In genomic region chr13:33968520-33969507, GRCh38 we compare ENCODE assay signal across 1 cellular context.
TF ChIP-seq lines count a peak whose summit lies in the region.

No MANE protein-coding gene starts in this region.

TF ChIP-seq in HepG2, 621 proteins besides CTCF, POLR2A, EP300 and RAD21 (continued from another document and continues in another):
- TF ChIP-seq KLF16 (CRISPR knock-in tag; IDR thresholded peaks at IDR 0.05), result peak in 1 of 2 experiments; percentile 63; a peak in 2 of 4 replicates
- TF ChIP-seq MXD1 (CRISPR knock-in tag; IDR thresholded peaks at IDR 0.05), result no peak
- TF ChIP-seq ZNF737 (CRISPR knock-in tag; IDR thresholded peaks at IDR 0.05; ENCODE audit: borderline replicate concordance), result no peak
- no peak for TF ChIP-seq ATAD3A (CRISPR knock-in tag; IDR thresholded peaks at IDR 0.05)
- no peak for TF ChIP-seq GRHL1 (CRISPR knock-in tag; conservative IDR thresholded peaks at IDR 0.05)
- TF ChIP-seq GABPB1 (CRISPR knock-in tag; IDR thresholded peaks at IDR 0.05), result no peak; the same call in 1 of the 2 replicates
- peak; percentile 51; the same call in 1 of the 2 replicates for TF ChIP-seq ZBTB43 (CRISPR knock-in tag; conservative IDR thresholded peaks at IDR 0.05)
- no peak for TF ChIP-seq ZNF768 (CRISPR knock-in tag; IDR thresholded peaks at IDR 0.05)
- peak; percentile 79 for TF ChIP-seq MAFF (IDR thresholded peaks at IDR 0.05; ENCODE audit: low read depth, low read length)
- no peak for TF ChIP-seq ZNF468 (CRISPR knock-in tag; IDR thresholded peaks at IDR 0.05)
- TF ChIP-seq ZNF576 (CRISPR knock-in tag; IDR thresholded peaks at IDR 0.05), result no peak
- no peak for TF ChIP-seq LCORL (IDR thresholded peaks at IDR 0.05)
- TF ChIP-seq LCORL (CRISPR knock-in tag; IDR thresholded peaks at IDR 0.05), result peak; percentile 71
- TF ChIP-seq ZFP41 (CRISPR knock-in tag; IDR thresholded peaks at IDR 0.05; ENCODE audit: borderline replicate concordance), result no peak
- no peak for TF ChIP-seq MTF1 (CRISPR knock-in tag; IDR thresholded peaks at IDR 0.05)
- no peak for TF ChIP-seq ZNF672 (CRISPR knock-in tag; IDR thresholded peaks at IDR 0.05)
- TF ChIP-seq ELF3 (CRISPR knock-in tag; IDR thresholded peaks at IDR 0.05), result peak; percentile 68; the same call in 1 of the 2 replicates
- no peak for TF ChIP-seq LBX2 (CRISPR knock-in tag; IDR thresholded peaks at IDR 0.05; ENCODE audit: borderline replicate concordance)
- peak; percentile 92 for TF ChIP-seq MIXL1 (CRISPR knock-in tag; IDR thresholded peaks at IDR 0.05)
- TF ChIP-seq ZNF776 (CRISPR knock-in tag; IDR thresholded peaks at IDR 0.05), result no peak
- 0 out of 2 replicates have a peak, but pooled peaks have one; percentile 48 for TF ChIP-seq ZNF691 (CRISPR knock-in tag; IDR thresholded peaks at IDR 0.05; ENCODE audit: borderline replicate concordance, low read depth)
- no peak for TF ChIP-seq ZIK1 (CRISPR knock-in tag; IDR thresholded peaks at IDR 0.05; ENCODE audit: borderline replicate concordance, low read depth)
- TF ChIP-seq SNAPC4 (CRISPR knock-in tag; IDR thresholded peaks at IDR 0.05), result no peak
- peak; percentile 79; the same call in 1 of the 2 replicates for TF ChIP-seq ZSCAN5A (CRISPR knock-in tag; IDR thresholded peaks at IDR 0.05; ENCODE audit: borderline replicate concordance)
- no peak for TF ChIP-seq ZNF20 (CRISPR knock-in tag; IDR thresholded peaks at IDR 0.05)
- peak; percentile 92; the same call in 1 of the 2 replicates for TF ChIP-seq MBD4 (IDR thresholded peaks at IDR 0.05; ENCODE audit: borderline replicate concordance, low read length)
- TF ChIP-seq ZNF430 (CRISPR knock-in tag; IDR thresholded peaks at IDR 0.05), result peak; percentile 72; the same call in 1 of the 2 replicates
- TF ChIP-seq PCBP1 (IDR thresholded peaks at IDR 0.05; ENCODE audit: borderline replicate concordance, low read depth, low read length), result no peak
- TF ChIP-seq ZNF883 (CRISPR knock-in tag; IDR thresholded peaks at IDR 0.05; ENCODE audit: not compliant biosample characterization), result no peak
- TF ChIP-seq NFKB2 (CRISPR knock-in tag; IDR thresholded peaks at IDR 0.05; ENCODE audit: borderline replicate concordance), result no peak
- TF ChIP-seq KDM1A (CRISPR knock-in tag; IDR thresholded peaks at IDR 0.05), result no peak; the same call in 1 of the 2 replicates
- peak; percentile 99 for TF ChIP-seq GATAD2A (CRISPR knock-in tag; IDR thresholded peaks at IDR 0.05)
- TF ChIP-seq ZNF432 (CRISPR knock-in tag; IDR thresholded peaks at IDR 0.05; ENCODE audit: borderline replicate concordance), result no peak
- TF ChIP-seq ZNF580 (CRISPR knock-in tag; IDR thresholded peaks at IDR 0.05; ENCODE audit: borderline replicate concordance, low read depth), result no peak
- TF ChIP-seq ZNF772 (CRISPR knock-in tag; IDR thresholded peaks at IDR 0.05), result no peak
- peak; percentile 56 for TF ChIP-seq TEAD3 (CRISPR knock-in tag; optimal IDR thresholded peaks at IDR 0.05; ENCODE audit: borderline replicate concordance)
- TF ChIP-seq KLF12 (CRISPR knock-in tag; IDR thresholded peaks at IDR 0.05; ENCODE audit: borderline replicate concordance), result no peak
- no peak for TF ChIP-seq HNRNPUL1 (IDR thresholded peaks at IDR 0.05; ENCODE audit: low read depth, low read length)
- no peak for TF ChIP-seq ZNF709 (CRISPR knock-in tag; IDR thresholded peaks at IDR 0.05)
- peak; percentile 34; the same call in 1 of the 2 replicates for TF ChIP-seq ZNF281 (CRISPR knock-in tag; IDR thresholded peaks at IDR 0.05; ENCODE audit: borderline replicate concordance)
- no peak for TF ChIP-seq NR3C1 (CRISPR knock-in tag; IDR thresholded peaks at IDR 0.05)
- peak; percentile 16 for TF ChIP-seq STAG1 (CRISPR knock-in tag; IDR thresholded peaks at IDR 0.05)
- TF ChIP-seq DZIP1 (CRISPR knock-in tag; IDR thresholded peaks at IDR 0.05), result no peak
- TF ChIP-seq JUN (CRISPR knock-in tag; IDR thresholded peaks at IDR 0.05), result peak; percentile 84
- 0 out of 2 replicates have a peak, but pooled peaks have one; percentile 37 for TF ChIP-seq SALL2 (CRISPR knock-in tag; IDR thresholded peaks at IDR 0.05)
- TF ChIP-seq ZNF556 (CRISPR knock-in tag; IDR thresholded peaks at IDR 0.05; ENCODE audit: borderline replicate concordance), result peak; percentile 58; the same call in 1 of the 2 replicates
- no peak; the same call in 1 of the 2 replicates for TF ChIP-seq ZNF205 (CRISPR knock-in tag; IDR thresholded peaks at IDR 0.05)
- TF ChIP-seq ZNF44 (CRISPR knock-in tag; IDR thresholded peaks at IDR 0.05), result no peak
- TF ChIP-seq ZNF343 (CRISPR knock-in tag; IDR thresholded peaks at IDR 0.05), result 0 out of 2 replicates have a peak, but pooled peaks have one; percentile 44
- no peak for TF ChIP-seq SNAPC5 (CRISPR knock-in tag; IDR thresholded peaks at IDR 0.05; ENCODE audit: borderline replicate concordance)
- no peak for TF ChIP-seq BORCS8-MEF2B (CRISPR knock-in tag; IDR thresholded peaks at IDR 0.05)
- TF ChIP-seq ELF1 (CRISPR knock-in tag; IDR thresholded peaks at IDR 0.05), result no peak
